In the genomic region with DNA sequence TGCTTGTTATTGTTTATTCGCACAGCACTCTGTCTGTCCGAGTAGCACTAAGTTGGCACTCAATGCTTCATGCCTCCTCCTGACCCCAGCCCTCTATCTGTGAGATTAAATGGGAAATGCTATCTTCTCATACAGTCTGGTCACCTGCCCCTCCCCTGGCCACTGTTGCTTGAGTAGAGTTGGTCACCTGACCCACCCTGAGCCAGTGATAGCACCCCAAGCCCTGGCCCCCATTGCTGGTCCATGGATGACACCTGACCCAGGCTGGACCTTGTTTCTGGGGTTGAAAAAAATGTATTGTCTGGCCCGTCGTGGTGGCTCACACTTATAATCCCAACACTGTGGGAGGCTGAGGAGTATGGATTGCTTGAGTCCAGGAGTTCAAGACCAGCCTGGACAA, we compare ENCODE assay signal across 24 cellular contexts.
"Had no signal": no experiment of that assay in that cellular context is flagged by ENCODE, and none has a peak within 500 bp of the region (broad histone marks: within the 10 kb centered on the region; RNA-seq: fewer than 3 reads in every experiment).

No MANE protein-coding gene starts in this region.

- H2AFZ ChIP-seq: hepatocyte had no signal

- H3K27me3 Mint-ChIP-seq: naive B cell; progenitor cell of endocrine pancreas; stimulated activated naive CD8-positive, alpha-beta T cell treated with anti-CD3 and anti-CD28 coated beads, Interleukin-15, Interleukin-2, amounts not matched to agents 100 ng/mL and 50 ng/mL, for 24 hours had no signal

- H3K4me3 Mint-ChIP-seq: mesothelial cell of epicardium; naive B cell; natural killer cell; nephron progenitor cell; stimulated activated naive CD8-positive, alpha-beta T cell treated with anti-CD3 and anti-CD28 coated beads, Interleukin-15, Interleukin-2, amounts not matched to agents 100 ng/mL and 50 ng/mL, for 24 hours had no signal

- ATAC-seq: natural killer cell, right lobe of liver, upper lobe of right lung had no signal

- H3K4me1 Mint-ChIP-seq: natural killer cell had no signal

- H3K4me3 ChIP-seq: hepatocyte, left ventricle myocardium inferior, lung, ovary, right atrium auricular region, right lobe of liver, smooth muscle cell, suprapubic skin, thoracic aorta, tibial artery, upper lobe of right lung, uterus had no signal

- DNase-seq: islet precursor cell; left ventricle myocardium inferior; mesendoderm; naive B cell; natural killer cell; nephron progenitor cell; ovary; right lobe of liver; stimulated activated CD4-positive, alpha-beta T cell treated with anti-CD3 and anti-CD28 coated beads, Interleukin-2, amount 100 ng/mL, for 24 hours; stimulated activated CD4-positive, alpha-beta T cell treated with anti-CD3 and anti-CD28 coated beads, Interleukin-4, amount 100 ng/mL, for 1 hour; stimulated activated naive CD4-positive, alpha-beta T cell; tibial artery; trophoblast cell; upper lobe of right lung; uterus had no signal

- H3K9me3 Mint-ChIP-seq: mesothelial cell of epicardium; naive B cell; natural killer cell; nephron progenitor cell; stimulated activated naive CD8-positive, alpha-beta T cell treated with anti-CD3 and anti-CD28 coated beads, Interleukin-15, Interleukin-2, amounts not matched to agents 100 ng/mL and 50 ng/mL, for 24 hours had no signal

- H3K4me1 ChIP-seq: right atrium auricular region, suprapubic skin, tibial artery, uterus had no signal

- H3K9me3 ChIP-seq: left ventricle myocardium inferior, ovary, right atrium auricular region, right lobe of liver, suprapubic skin, thoracic aorta, tibial artery, upper lobe of right lung, uterus had no signal

- H3K4me2 ChIP-seq: hepatocyte, smooth muscle cell had no signal

- H3K27me3 ChIP-seq: hepatocyte, ovary, right atrium auricular region, right lobe of liver, suprapubic skin, tibial artery, upper lobe of right lung, uterus had no signal

- H3K79me2 ChIP-seq: hepatocyte had no signal

- H3K27ac ChIP-seq: hepatocyte, left ventricle myocardium inferior, ovary, right atrium auricular region, right lobe of liver, suprapubic skin, thoracic aorta, tibial artery, upper lobe of right lung, uterus had no signal

- H3K36me3 ChIP-seq: left ventricle myocardium inferior, ovary, right atrium auricular region, right lobe of liver, suprapubic skin, thoracic aorta, tibial artery, upper lobe of right lung, uterus had no signal

- H3K36me3 Mint-ChIP-seq: naive B cell, natural killer cell had no signal

- H3K27ac Mint-ChIP-seq: mesothelial cell of epicardium; naive B cell; natural killer cell; nephron progenitor cell; progenitor cell of endocrine pancreas; stimulated activated naive CD8-positive, alpha-beta T cell treated with anti-CD3 and anti-CD28 coated beads, Interleukin-15, Interleukin-2, amounts not matched to agents 100 ng/mL and 50 ng/mL, for 24 hours had no signal
